22 cellular contexts compared by ENCODE assay signal in genomic region chr13:30983431-30983830, GRCh38. TPM values are rescaled to one million over a fixed set of nuclear protein-coding genes. Genes with fewer than 3 reads are reported as not detected.
"Had no signal": no experiment of that assay in that cellular context is flagged by ENCODE, and none has a peak within 500 bp of the region (broad histone marks: within the 10 kb centered on the region; RNA-seq: fewer than 3 reads in every experiment).

No MANE protein-coding gene starts in this region.

- H3K27ac ChIP-seq: heart left ventricle, psoas muscle, right lobe of liver, tibial nerve had no signal

- H3K27ac Mint-ChIP-seq: effector memory CD8-positive, alpha-beta T cell; natural killer cell treated with Interleukin-12 subunit alpha and Interleukin-12 subunit beta and Interleukin-15 and Interleukin-18, amount 100 ng/mL, for 72 hours; stimulated activated effector memory CD8-positive, alpha-beta T cell treated with anti-CD3 and anti-CD28 coated beads, Interleukin-12 subunit alpha, Interleukin-12 subunit beta, amount 100 ng/mL, for 72 hours; stimulated activated naive CD8-positive, alpha-beta T cell treated with anti-CD3 and anti-CD28 coated beads, Interleukin-15, Interleukin-2, amounts not matched to agents 100 ng/mL and 50 ng/mL, for 24 hours had no signal

- H3K27me3 ChIP-seq: right lobe of liver, tibial nerve had no signal

- H3K9me3 ChIP-seq: heart left ventricle, psoas muscle, right lobe of liver, tibial nerve had no signal

- H3K4me1 ChIP-seq: psoas muscle, right lobe of liver, tibial nerve had no signal

- H3K36me3 Mint-ChIP-seq: natural killer cell treated with Interleukin-12 subunit alpha and Interleukin-12 subunit beta and Interleukin-15 and Interleukin-18, amount 100 ng/mL, for 72 hours; stimulated activated effector memory CD8-positive, alpha-beta T cell treated with anti-CD3 and anti-CD28 coated beads, Interleukin-12 subunit alpha, Interleukin-12 subunit beta, amount 100 ng/mL, for 72 hours had no signal

- H3K36me3 ChIP-seq: heart left ventricle, right lobe of liver, tibial nerve had no signal

- H3K4me3 ChIP-seq: heart left ventricle, psoas muscle, right lobe of liver, tibial nerve had no signal

- H3K4me1 Mint-ChIP-seq: central memory CD8-positive, alpha-beta T cell had no signal

- ATAC-seq: effector memory CD8-positive, alpha-beta T cell; heart left ventricle; natural killer cell treated with Interleukin-12 subunit alpha and Interleukin-12 subunit beta and Interleukin-15 and Interleukin-18, amount 100 ng/mL, for 72 hours; psoas muscle; right lobe of liver; stimulated activated effector memory CD8-positive, alpha-beta T cell treated with anti-CD3 and anti-CD28 coated beads, Interleukin-12 subunit alpha, Interleukin-12 subunit beta, amount 100 ng/mL, for 72 hours had no signal

- H3K4me3 Mint-ChIP-seq: central memory CD8-positive, alpha-beta T cell; effector memory CD8-positive, alpha-beta T cell; natural killer cell treated with Interleukin-12 subunit alpha and Interleukin-12 subunit beta and Interleukin-15 and Interleukin-18, amount 100 ng/mL, for 72 hours; stimulated activated effector memory CD8-positive, alpha-beta T cell treated with anti-CD3 and anti-CD28 coated beads, Interleukin-12 subunit alpha, Interleukin-12 subunit beta, amount 100 ng/mL, for 72 hours; stimulated activated naive CD8-positive, alpha-beta T cell treated with anti-CD3 and anti-CD28 coated beads, Interleukin-15, Interleukin-2, amounts not matched to agents 100 ng/mL and 50 ng/mL, for 24 hours had no signal

- H3K9me3 Mint-ChIP-seq: central memory CD8-positive, alpha-beta T cell; effector memory CD8-positive, alpha-beta T cell; natural killer cell treated with Interleukin-12 subunit alpha and Interleukin-12 subunit beta and Interleukin-15 and Interleukin-18, amount 100 ng/mL, for 72 hours; stimulated activated effector memory CD8-positive, alpha-beta T cell treated with anti-CD3 and anti-CD28 coated beads, Interleukin-12 subunit alpha, Interleukin-12 subunit beta, amount 100 ng/mL, for 72 hours; stimulated activated naive CD8-positive, alpha-beta T cell treated with anti-CD3 and anti-CD28 coated beads, Interleukin-15, Interleukin-2, amounts not matched to agents 100 ng/mL and 50 ng/mL, for 24 hours had no signal

- FAIRE-seq: islet of Langerhans had no signal

- DNase-seq: effector memory CD8-positive, alpha-beta T cell; foreskin melanocyte; heart left ventricle; hippocampal formation; kidney glomerular epithelial cell; mammary epithelial cell; midbrain; psoas muscle; retina; right lobe of liver; stimulated activated CD4-positive, alpha-beta T cell treated with anti-CD3 and anti-CD28 coated beads, Interleukin-4, amount 100 ng/mL, for 1 hour; stimulated activated CD8-positive, alpha-beta memory T cell treated with anti-CD3 and anti-CD28 coated beads, Interleukin-4, amount 100 ng/mL, for 48 hours had no signal

RNA-seq across cellular contexts. Expression of gene TEX26, which starts 51.0 kb away (rescaled TPM):
- total RNA-seq: epithelial cell of proximal tubule; glomerular endothelial cell; heart left ventricle; lower leg skin; mammary epithelial cell; natural killer cell treated with Interleukin-12 subunit alpha and Interleukin-12 subunit beta and Interleukin-15 and Interleukin-18, amount 100 ng/mL, for 72 hours; psoas muscle; tibial nerve; ureter had no signal
- polyA plus RNA-seq: heart left ventricle, mammary epithelial cell had no signal
